Comparison of ENCODE assay signal across 1 cellular context in genomic region chr9:124415102-124415851, GRCh38.
TF ChIP-seq lines count a peak whose summit lies in the region.

PSMB7 (minus strand) TSS chr9:124415442; CDS start chr9:124415425, 17 bp downstream.

TF ChIP-seq in GM12878, 131 proteins besides CTCF, POLR2A, EP300 and RAD21 (continued from another document):
- no peak for TF ChIP-seq E2F4 (IDR thresholded peaks at IDR 0.05; ENCODE audit: low read depth, low read length)
- TF ChIP-seq BCLAF1 (IDR thresholded peaks at IDR 0.05), result no peak
TF ChIP-seq in GM12878: peak in this region for 59.
